In the genomic region with DNA sequence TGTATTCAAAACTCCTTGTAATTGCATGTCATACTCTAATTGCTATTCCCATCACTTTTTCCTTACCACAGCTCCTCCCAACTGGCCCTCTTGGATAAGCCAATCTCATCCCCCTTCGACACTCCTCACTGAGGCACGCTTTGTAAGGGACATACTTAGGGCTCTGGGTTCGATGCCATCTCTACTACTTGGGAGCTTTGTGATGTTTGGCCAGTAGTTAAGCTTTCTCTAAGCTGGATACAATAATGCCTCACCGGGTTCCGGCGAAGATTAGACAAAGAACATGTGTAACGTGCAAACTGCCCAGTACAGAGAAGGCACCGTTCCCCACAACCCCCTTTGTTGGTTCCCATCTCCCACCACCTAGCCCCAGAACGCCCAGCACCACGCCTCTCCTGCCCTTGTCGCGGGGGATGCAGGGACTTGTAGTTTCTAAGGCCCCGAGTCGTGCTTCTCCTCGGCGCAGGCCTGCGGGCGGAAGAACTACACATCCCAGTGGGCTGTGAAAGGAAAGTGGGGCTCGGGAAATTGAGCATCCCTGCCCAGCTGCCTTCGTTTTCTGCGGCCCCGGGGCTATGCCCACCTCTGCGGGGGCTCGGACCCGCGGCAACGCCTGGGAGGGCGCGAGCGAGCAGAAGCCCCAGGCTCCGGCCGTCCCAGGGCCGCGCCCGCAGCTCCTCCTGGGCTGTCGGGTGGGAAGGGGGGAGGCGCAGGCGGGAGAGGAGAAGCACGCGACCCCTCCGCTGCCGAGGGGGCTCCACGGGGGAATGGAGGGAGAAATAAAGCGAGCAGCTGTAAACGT, we compare ENCODE assay signal across 8 cellular contexts. TPM values are rescaled to one million over a fixed set of nuclear protein-coding genes. Genes with fewer than 3 reads are reported as not detected.
DNase-seq lines count a peak whose midpoint lies in the region; ATAC-seq, FAIRE-seq and TF ChIP-seq lines count a peak whose summit lies in the region.

No MANE protein-coding gene starts in this region.

- peaks cover 15% of the 10 kb centered on the region for H4K20me1 ChIP-seq in astrocyte (ENCODE audit: insufficient read depth, low read length)

- peak in 1 of 2 donors; percentile 26 for TF ChIP-seq POLR2A in vagina (IDR thresholded peaks at IDR 0.05)

- no peak for FAIRE-seq in astrocyte (lab: Jason Lieb, UNC)

- no peak for TF ChIP-seq CTCF in astrocyte (IDR thresholded peaks at IDR 0.05; ENCODE audit: insufficient read depth, low read depth, low read length)
- no peak for TF ChIP-seq CTCF in vagina (IDR thresholded peaks at IDR 0.05)

- H3K4me3 Mint-ChIP-seq in astrocyte (ENCODE audit: unreplicated experiment) = peak overlapping the region; percentile 87

- intact Hi-C loops in vagina (cut with DNase I) = loop anchor here (5.0 kb wide), 1 partner anchor 63 kb away; no protein-coding TSS in a partner anchor

- no peaks in the 10 kb centered on the region for H3K9me3 ChIP-seq in astrocyte (ENCODE audit: insufficient read depth, low read depth, low read length)
- H3K9me3 ChIP-seq in vagina = no peaks in the 10 kb centered on the region

- H3K9ac ChIP-seq in astrocyte (ENCODE audit: low read length) = peak overlapping the region; percentile 83
- H3K9ac ChIP-seq in rectal smooth muscle tissue (ENCODE audit: low read length) = peak overlapping the region; percentile 29

- peak overlapping the region; percentile 82 for H3K27ac Mint-ChIP-seq in astrocyte (ENCODE audit: unreplicated experiment)

- H3K4me1 Mint-ChIP-seq in astrocyte (ENCODE audit: low read depth, unreplicated experiment) = peaks cover 9% of the 10 kb centered on the region

- H3K27me3 Mint-ChIP-seq in astrocyte (ENCODE audit: low read depth, unreplicated experiment) = no peaks in the 10 kb centered on the region

- DNase-seq in NCI-H2029 (lab: John Stamatoyannopoulos, UW) (peak; percentile 90), T-helper 22 cell (ENCODE audit: low read depth) (peak; percentile 81), astrocyte (ENCODE audit: low read depth) (peak; percentile 79), hepatic stellate cell (ENCODE audit: low spot score) (peak; percentile 86), vagina (ENCODE audit: extremely low spot score in 2 of 2) (peak in 1 of 2 donors; percentile 95)

- ATAC-seq in GM18517 (IDR thresholded peaks at IDR 0.05; ENCODE audit: unreplicated experiment) (peak; percentile 52), HG03025 (IDR thresholded peaks at IDR 0.05; ENCODE audit: low FRiP score, unreplicated experiment) (peak; percentile 79)

- peak overlapping the region; percentile 87 for H3K4me2 ChIP-seq in astrocyte (ENCODE audit: low read length)

- peak overlapping the region; percentile 63 for H3K27ac ChIP-seq in astrocyte (ENCODE audit: low read depth, low read length)
- peak overlapping the region; percentile 85 for H3K27ac ChIP-seq in rectal smooth muscle tissue (ENCODE audit: low read depth, low read length)
- H3K27ac ChIP-seq in vagina = peak overlapping the region; percentile 91

- H3K36me3 ChIP-seq in astrocyte (ENCODE audit: insufficient read depth, low read length) (no peaks in the 10 kb centered on the region), rectal smooth muscle tissue (ENCODE audit: control insufficient read depth, insufficient read depth, low read length) (no peaks in the 10 kb centered on the region), vagina (no peaks in the 10 kb centered on the region)

- peak overlapping the region; percentile 79 for H2AFZ ChIP-seq in astrocyte (ENCODE audit: low read depth, low read length)

- no peaks in the 10 kb centered on the region for H3K36me3 Mint-ChIP-seq in astrocyte (ENCODE audit: low read depth, unreplicated experiment)

- H3K79me2 ChIP-seq in astrocyte (ENCODE audit: insufficient read depth, low read length) = peaks cover 4% of the 10 kb centered on the region

- H3K27me3 ChIP-seq in astrocyte (ENCODE audit: insufficient read depth, low read length) = no peaks in the 10 kb centered on the region
- H3K27me3 ChIP-seq in rectal smooth muscle tissue (ENCODE audit: control insufficient read depth, insufficient read depth, low read length) = no peaks in the 10 kb centered on the region
- H3K27me3 ChIP-seq in vagina = no peaks in the 10 kb centered on the region

- H3K4me1 ChIP-seq in astrocyte (ENCODE audit: insufficient read depth, low read length) (no peaks in the 10 kb centered on the region), rectal smooth muscle tissue (ENCODE audit: control insufficient read depth, insufficient read depth, low read length) (peaks cover 4% of the 10 kb centered on the region), vagina (peaks cover 25% of the 10 kb centered on the region)

- peak overlapping the region; percentile 71 for H3K4me3 ChIP-seq in astrocyte (ENCODE audit: insufficient read depth, low read depth, low read length)
- H3K4me3 ChIP-seq in rectal smooth muscle tissue (ENCODE audit: low read length) = peak overlapping the region; percentile 79
- peak overlapping the region; percentile 75 to 85 for H3K4me3 ChIP-seq in vagina

- no peaks in the 10 kb centered on the region for H3K9me3 Mint-ChIP-seq in astrocyte (ENCODE audit: unreplicated experiment)

RNA-seq across cellular contexts. Expression of a gene that starts 1.1 kb away (rescaled TPM):
- total RNA-seq in astrocyte = 6.8 and 7.2 TPM in 2 replicates
- 15.2 TPM for total RNA-seq in vagina

RNA-seq across cellular contexts. Expression of a gene that starts 56.5 kb away (rescaled TPM):
- total RNA-seq in astrocyte = 9.0 and 9.7 TPM in 2 replicates
- total RNA-seq in vagina = 6.1 TPM
